Comparison of ENCODE assay signal across 20 cellular contexts in the genomic region with DNA sequence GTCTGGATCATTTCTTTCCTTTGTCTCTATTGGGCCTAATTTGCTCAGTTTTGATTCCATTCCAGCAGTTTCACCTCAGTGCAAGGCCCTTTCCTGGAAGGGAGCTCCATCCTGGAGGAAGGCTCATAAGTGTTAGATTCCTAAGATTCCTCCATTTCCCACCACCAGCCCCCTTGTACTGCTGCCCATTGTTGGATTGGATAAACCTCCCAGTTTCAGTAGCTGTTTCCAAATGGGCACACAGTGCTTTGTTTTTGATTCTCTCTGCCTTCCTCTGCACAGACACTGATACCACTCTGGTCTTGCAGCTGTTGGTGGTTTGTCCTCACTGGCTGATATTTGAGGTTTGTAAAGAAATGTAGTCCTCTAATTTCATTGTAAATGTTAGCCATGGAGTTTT.
DNase-seq lines count a peak whose midpoint lies in the region; ATAC-seq and TF ChIP-seq lines count a peak whose summit lies in the region.
"Had no signal": no experiment of that assay in that cellular context is flagged by ENCODE, and none has a peak within 500 bp of the region (broad histone marks: within the 10 kb centered on the region; RNA-seq: fewer than 3 reads in every experiment).

No MANE protein-coding gene starts in this region.

- intact Hi-C loops in sciatic nerve (cut with DNase I): no loop called here

- TF ChIP-seq CTCF in astrocyte of the cerebellum (IDR thresholded peaks at IDR 0.05; ENCODE audit: low read depth, low read length, missing control alignments): no peak
- no peak for TF ChIP-seq CTCF in Peyer's patch (IDR thresholded peaks at IDR 0.05)

- no peaks in the 10 kb centered on the region for H3K4me1 ChIP-seq in Peyer's patch

- H3K27me3 ChIP-seq in H7 (ENCODE audit: control insufficient read depth, insufficient read depth, low read length): no peaks in the 10 kb centered on the region
- H3K27me3 ChIP-seq in Peyer's patch: no peaks in the 10 kb centered on the region

- DNase-seq in H7: peak; percentile 3
- DNase-seq in astrocyte of the cerebellum (ENCODE audit: low read depth): peak; percentile 12
- peak; percentile 17 for DNase-seq in iPS-NIHi11 (ENCODE audit: low spot score)
- DNase-seq in renal cortical epithelial cell (ENCODE audit: low read depth): peak; percentile 5
- no peak for DNase-seq in Peyer's patch
- DNase-seq in sciatic nerve (ENCODE audit: low spot score): no peak
- no peak for DNase-seq in NCI-H2029 (lab: John Stamatoyannopoulos, UW)
- DNase-seq in medulla oblongata (ENCODE audit: extremely low spot score): no peak
- DNase-seq: COR-L47, DMS153, EL, NCI-H1092, NCI-H1694, NCI-H345, NCI-H748 treated with DMSO at 0.1 percent for 48 hours, Right ventricle myocardium superior had no signal

- H3K27ac ChIP-seq in Peyer's patch: no peak overlapping the region
- H3K27ac ChIP-seq: C4-2B, HL-60 had no signal

- H3K36me3 ChIP-seq in H7 (replicated peaks; ENCODE audit: control insufficient read depth, insufficient read depth, low read length) (no peaks in the 10 kb centered on the region), Peyer's patch (no peaks in the 10 kb centered on the region)

- no peak for ATAC-seq in sciatic nerve
- ATAC-seq: K562, Panc1 had no signal

- in situ Hi-C loops in astrocyte of the cerebellum (cut with HindIII; ENCODE audit: low sequenced_read_pairs): no loop called here

- no peak overlapping the region for H3K4me3 ChIP-seq in H7 (ENCODE audit: insufficient read depth, low read depth, low read length)
- no peak overlapping the region for H3K4me3 ChIP-seq in astrocyte of the cerebellum (ENCODE audit: low read depth, low read length)
- no peak overlapping the region for H3K4me3 ChIP-seq in Peyer's patch
- H3K4me3 ChIP-seq: K562 had no signal

- no peaks in the 10 kb centered on the region for H3K9me3 ChIP-seq in Peyer's patch

- TF ChIP-seq POLR2A in Peyer's patch (IDR thresholded peaks at IDR 0.05): no peak

Comparison
In these comparisons a context has a peak if more than half of its experiments do, and no peak if none do; other contexts are left out.
1. DNase-seq: peak in H7 (single experiment), astrocyte of the cerebellum (single experiment), iPS-NIHi11 (single experiment) and renal cortical epithelial cell (single experiment); none in Peyer's patch (0 of 3), sciatic nerve (single experiment), NCI-H2029 (single experiment) and medulla oblongata (single experiment).